Comparison of ENCODE assay signal across 28 cellular contexts in genomic region chr20:35715611-35716010, GRCh38. TPM values are rescaled to one million over a fixed set of nuclear protein-coding genes. Genes with fewer than 3 reads are reported as not detected.
DNase-seq lines count a peak whose midpoint lies in the region; ATAC-seq and TF ChIP-seq lines count a peak whose summit lies in the region.
"Had no signal": no experiment of that assay in that cellular context is flagged by ENCODE, and none has a peak within 500 bp of the region (broad histone marks: within the 10 kb centered on the region; RNA-seq: fewer than 3 reads in every experiment).

No MANE protein-coding gene starts in this region.

- no peak for DNase-seq in activated T-cell treated with anti-CD3 and anti-CD28 coated beads, Interleukin-2, amount 50 U/mL, for 72 hours
- no peak for DNase-seq in activated T-cell treated with anti-CD3 and anti-CD28 coated beads, Interleukin-2, amount 50 U/mL, for 1 hour
- DNase-seq in chondrocyte (ENCODE audit: low spot score), result no peak
- DNase-seq in smooth muscle cell (lab: John Stamatoyannopoulos, UW; ENCODE audit: unreplicated experiment), result no peak
- DNase-seq in NCI-H2029 treated with DMSO at 0.1 percent for 48 hours (lab: John Stamatoyannopoulos, UW), result no peak
- no peak for DNase-seq in SHP77 (lab: John Stamatoyannopoulos, UW)
- DNase-seq in LoVo (ENCODE audit: low spot score), result no peak
- DNase-seq: activated CD4-positive, alpha-beta T cell treated with anti-CD3 and anti-CD28 coated beads, Interleukin-2, amount 50 U/mL, for 48 hours; activated T-cell treated with anti-CD3 and anti-CD28 coated beads, Interleukin-2, amount 50 U/mL, for 48 hours; CD4-positive, CD25-positive, alpha-beta regulatory T cell; foreskin keratinocyte; KG1; mucosa of descending colon; NCI-H1436; NCI-H446; NCI-H82; sigmoid colon; stomach; T-cell; tibial artery had no signal

- peak; percentile 6 to 7 for ATAC-seq in activated T-cell treated with anti-CD3 and anti-CD28 coated beads, Interleukin-2, amount 50 U/mL, for 72 hours (replicated peaks in 1 of 2)
- ATAC-seq: activated CD4-positive, CD25-positive, alpha-beta regulatory T cell treated with anti-CD3 and anti-CD28 coated beads, Interleukin-2, amount 50 U/mL, for 24 hours; foreskin keratinocyte; mucosa of descending colon; T-cell had no signal

- H3K36me3 Mint-ChIP-seq in activated T-cell treated with anti-CD3 and anti-CD28 coated beads, Interleukin-2, amount 50 U/mL, for 72 hours (ENCODE audit: insufficient read depth in 2 of 2), result peaks cover 16 to 63% of the 10 kb centered on the region in 2 donors
- peaks cover 55% of the 10 kb centered on the region for H3K36me3 Mint-ChIP-seq in chondrocyte (ENCODE audit: low read depth)

- H3K9ac ChIP-seq in smooth muscle cell (ENCODE audit: low read depth), result no peak overlapping the region

- TF ChIP-seq CTCF in HEK293 (tag by site-specific recombination; IDR thresholded peaks at IDR 0.05) (no peak), chondrocyte (IDR thresholded peaks at IDR 0.05) (no peak), smooth muscle cell (IDR thresholded peaks at IDR 0.05; ENCODE audit: borderline replicate concordance, insufficient read depth, poor library complexity, severe bottlenecking) (no peak)

- WGBS in smooth muscle cell (ENCODE audit: low lambda C conversion rate), result over 99% methylated on average over 3 of the region's 3 CpGs

- H2AFZ ChIP-seq in smooth muscle cell (ENCODE audit: low read depth), result no peak overlapping the region

- peaks cover 99% of the 10 kb centered on the region for H3K79me2 ChIP-seq in smooth muscle cell (ENCODE audit: low read depth)

- H3K36me3 ChIP-seq in HEK293 (ENCODE audit: control insufficient read depth in 2 of 2, insufficient read depth in 1 of 2, low read length in 2 of 2), result peaks cover 92 to 97% of the 10 kb centered on the region in 2 experiments
- H3K36me3 ChIP-seq in smooth muscle cell (ENCODE audit: low read depth), result peaks cover 63% of the 10 kb centered on the region

- H3K27ac ChIP-seq in HEK293 (ENCODE audit: extremely low read depth, low read depth, low read length) (no peak overlapping the region), smooth muscle cell (ENCODE audit: low read depth) (peak overlapping the region; percentile 52)
- H3K27ac ChIP-seq: ascending aorta, cardiac muscle cell, esophagus muscularis mucosa, foreskin keratinocyte, sigmoid colon, SJSA1, stomach, tibial artery had no signal

- H4K20me1 ChIP-seq in smooth muscle cell (ENCODE audit: low read depth), result peaks cover 100% of the 10 kb centered on the region

- CTCF ChIA-PET in HEK293 (lab: Yijun Ruan, JAX), result interaction anchor here (0.8 kb wide), 1 partner anchor 239 kb away, joined by 3 read pairs; the partner anchor contains the start of gene SCAND1

- H3K4me1 Mint-ChIP-seq in activated T-cell treated with anti-CD3 and anti-CD28 coated beads, Interleukin-2, amount 50 U/mL, for 72 hours (ENCODE audit: low read depth), result peaks cover 63% of the 10 kb centered on the region
- peaks cover 15% of the 10 kb centered on the region for H3K4me1 Mint-ChIP-seq in chondrocyte (ENCODE audit: low read depth)

- peaks cover 75% of the 10 kb centered on the region for H3F3A ChIP-seq in smooth muscle cell (ENCODE audit: low read depth)

- H3K4me1 ChIP-seq in HEK293 (ENCODE audit: control insufficient read depth, insufficient read depth, low read length) (peaks cover 4% of the 10 kb centered on the region), smooth muscle cell (ENCODE audit: low read depth) (no peaks in the 10 kb centered on the region)
- H3K4me1 ChIP-seq: foreskin keratinocyte, SJSA1 had no signal

- no peaks in the 10 kb centered on the region for H3K27me3 Mint-ChIP-seq in activated T-cell treated with anti-CD3 and anti-CD28 coated beads, Interleukin-2, amount 50 U/mL, for 72 hours (ENCODE audit: low read depth)
- H3K27me3 Mint-ChIP-seq in chondrocyte (ENCODE audit: low read depth), result no peaks in the 10 kb centered on the region
- H3K27me3 Mint-ChIP-seq: CD4-positive, CD25-positive, alpha-beta regulatory T cell; T-cell had no signal

- no peaks in the 10 kb centered on the region for H3K9me3 Mint-ChIP-seq in activated T-cell treated with anti-CD3 and anti-CD28 coated beads, Interleukin-2, amount 50 U/mL, for 72 hours
- H3K9me3 Mint-ChIP-seq in chondrocyte (ENCODE audit: low read depth), result no peaks in the 10 kb centered on the region
- H3K9me3 Mint-ChIP-seq: activated naive CD4-positive, alpha-beta T cell treated with anti-CD3 and anti-CD28 coated beads, Interleukin-2, amount 50 U/mL, for 72 hours; CD4-positive, CD25-positive, alpha-beta regulatory T cell; T-cell had no signal

- no peaks in the 10 kb centered on the region for H3K27me3 ChIP-seq in smooth muscle cell (ENCODE audit: low read depth)
- H3K27me3 ChIP-seq: ascending aorta, cardiac muscle cell, esophagus muscularis mucosa, foreskin keratinocyte, sigmoid colon, SJSA1, stomach, tibial artery had no signal

- H3K4me3 ChIP-seq in HEK293 (ENCODE audit: low read depth, low read length) (no peak overlapping the region), smooth muscle cell (no peak overlapping the region)
- H3K4me3 ChIP-seq: ascending aorta, cardiac muscle cell, esophagus muscularis mucosa, HAP-1, mucosa of descending colon, sigmoid colon, SJSA1, stomach, tibial artery had no signal

- POLR2A ChIA-PET in HEK293 (lab: Yijun Ruan, JAX), result interaction anchor here (0.6 kb wide), 1 partner anchor 21 kb away, joined by 3 read pairs; no protein-coding TSS in a partner anchor

- peak overlapping the region; percentile 2 for H3K27ac Mint-ChIP-seq in activated T-cell treated with anti-CD3 and anti-CD28 coated beads, Interleukin-2, amount 50 U/mL, for 72 hours
- H3K27ac Mint-ChIP-seq in chondrocyte (ENCODE audit: unreplicated experiment), result peak overlapping the region; percentile 80

- H3K9me3 ChIP-seq in HEK293 (ENCODE audit: control insufficient read depth, insufficient read depth, low read depth, low read length), result no peaks in the 10 kb centered on the region
- H3K9me3 ChIP-seq in smooth muscle cell (replicated peaks; ENCODE audit: low read depth), result no peaks in the 10 kb centered on the region
- H3K9me3 ChIP-seq: ascending aorta, esophagus muscularis mucosa, HAP-1, mucosa of descending colon, sigmoid colon, SJSA1, stomach, tibial artery had no signal

- H3K4me2 ChIP-seq in smooth muscle cell, result no peak overlapping the region

- H3K4me3 Mint-ChIP-seq in activated T-cell treated with anti-CD3 and anti-CD28 coated beads, Interleukin-2, amount 50 U/mL, for 72 hours, result no peak overlapping the region
- no peak overlapping the region for H3K4me3 Mint-ChIP-seq in chondrocyte (ENCODE audit: unreplicated experiment)
- H3K4me3 Mint-ChIP-seq: T-cell had no signal

TF ChIP-seq in HEK293, 187 proteins besides CTCF, POLR2A, EP300 and RAD21 (continues in another document):
- TF ChIP-seq GLIS2 (tag by site-specific recombination; IDR thresholded peaks at IDR 0.05), result no peak
- no peak for TF ChIP-seq ZSCAN5A (tag by site-specific recombination; IDR thresholded peaks at IDR 0.05)

RNA-seq across cellular contexts. Expression of gene ROMO1, which starts 16.4 kb away (rescaled TPM):
- 10 to 100 TPM; 51.4 to 53.8 TPM for total RNA-seq in activated T-cell treated with anti-CD3 and anti-CD28 coated beads, Interleukin-2, amount 50 U/mL, for 72 hours
- total RNA-seq in chondrocyte (123 to 128 TPM (median 128 TPM) in 3 replicates), smooth muscle cell (252 and 523 TPM in 2 replicates)
- 694 and 771 TPM in 2 replicates for polyA plus RNA-seq in smooth muscle cell

RNA-seq across cellular contexts. Expression of gene NFS1, which starts 16.5 kb away (rescaled TPM):
- total RNA-seq in activated T-cell treated with anti-CD3 and anti-CD28 coated beads, Interleukin-2, amount 50 U/mL, for 72 hours, result 10 to 100 TPM; 43.3 to 46.0 TPM
- total RNA-seq in chondrocyte (26.8 to 29.3 TPM (median 27.8 TPM) in 3 replicates), smooth muscle cell (25.3 and 40.1 TPM in 2 replicates)
- polyA plus RNA-seq in smooth muscle cell, result 35.1 and 40.3 TPM in 2 replicates

RNA-seq across cellular contexts. Expression of gene RBM39, which starts 26.4 kb away (rescaled TPM):
- 100 to 1,000 TPM; 431 to 525 TPM for total RNA-seq in activated T-cell treated with anti-CD3 and anti-CD28 coated beads, Interleukin-2, amount 50 U/mL, for 72 hours
- 217 to 277 TPM (median 238 TPM) in 3 replicates for total RNA-seq in chondrocyte
- total RNA-seq in smooth muscle cell, result 408 and 449 TPM in 2 replicates
- polyA plus RNA-seq in smooth muscle cell, result 139 and 196 TPM in 2 replicates

RNA-seq across cellular contexts. Expression of gene CPNE1, which starts 50.9 kb away (rescaled TPM):
- 100 to 1,000 TPM; 459 to 512 TPM for total RNA-seq in activated T-cell treated with anti-CD3 and anti-CD28 coated beads, Interleukin-2, amount 50 U/mL, for 72 hours
- total RNA-seq in chondrocyte, result 127 to 142 TPM (median 142 TPM) in 3 replicates
- 111 and 140 TPM in 2 replicates for total RNA-seq in smooth muscle cell
- 156 TPM in 2 replicates for polyA plus RNA-seq in smooth muscle cell

RNA-seq across cellular contexts. Expression of gene RBM12, which starts 50.9 kb away (rescaled TPM):
- 10 to 100 TPM; 71.1 to 92.4 TPM for total RNA-seq in activated T-cell treated with anti-CD3 and anti-CD28 coated beads, Interleukin-2, amount 50 U/mL, for 72 hours
- 59.0 to 66.5 TPM (median 63.8 TPM) in 3 replicates for total RNA-seq in chondrocyte
- 34.0 and 44.2 TPM in 2 replicates for total RNA-seq in smooth muscle cell
- polyA plus RNA-seq in smooth muscle cell, result 11.5 and 14.5 TPM in 2 replicates
